ENCODE assay signal across 25 cellular contexts in the genomic region with DNA sequence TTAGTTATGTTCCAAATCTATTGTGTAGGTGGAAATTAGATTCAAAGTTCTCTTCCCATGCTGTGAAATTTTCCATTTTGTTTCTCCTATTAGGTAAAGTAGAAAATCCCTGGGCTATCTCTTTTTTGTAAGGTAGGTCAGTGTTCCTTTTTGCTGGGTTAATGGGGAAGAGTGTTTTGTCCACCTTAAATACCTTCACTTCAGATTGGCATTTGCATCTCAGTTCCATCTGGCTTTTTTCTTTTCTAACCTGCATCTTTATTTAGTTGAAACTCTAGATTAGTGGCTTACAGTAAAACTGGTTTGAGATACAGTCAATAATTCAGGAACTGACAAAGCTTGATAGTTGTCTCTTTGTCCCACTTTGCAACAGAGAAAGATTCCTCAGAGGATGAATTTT.
"Had no signal": no experiment of that assay in that cellular context is flagged by ENCODE, and none has a peak within 500 bp of the region (broad histone marks: within the 10 kb centered on the region; RNA-seq: fewer than 3 reads in every experiment).

No MANE protein-coding gene starts in this region.

- H3K27ac ChIP-seq: colonic mucosa, epithelial cell of prostate, esophagus squamous epithelium, gastrocnemius medialis, heart right ventricle, left lung, lower lobe of right lung had no signal

- H3K36me3 Mint-ChIP-seq: mesothelial cell of epicardium, naive B cell had no signal

- H3K27me3 Mint-ChIP-seq: dendritic cell treated with granulocyte-macrophage colony-stimulating factor and Interleukin-4, amounts not matched to agents 40 ng/mL and 50 ng/mL, for 4 days; effector memory CD8-positive, alpha-beta T cell; naive B cell had no signal

- DNase-seq: colonic mucosa; cortex of kidney; effector CD8-positive, alpha-beta T cell; effector memory CD8-positive, alpha-beta T cell; endodermal cell; erythroblast; esophagus squamous epithelium; foreskin fibroblast; foreskin melanocyte; gastrocnemius medialis; glutamatergic neuron; head of caudate nucleus; heart right ventricle; hippocampal formation; left cardiac atrium; left lung; left ventricle myocardium superior; lower lobe of right lung; mesenchymal stem cell; mucosa of descending colon; naive B cell had no signal

- H3K4me3 ChIP-seq: colonic mucosa, esophagus squamous epithelium, gastrocnemius medialis, heart right ventricle, left lung, lower lobe of right lung, mucosa of descending colon had no signal

- H3K4me1 ChIP-seq: colonic mucosa, esophagus squamous epithelium, gastrocnemius medialis, heart right ventricle, left lung, lower lobe of right lung had no signal

- ATAC-seq: effector memory CD8-positive, alpha-beta T cell; esophagus mucosa; gastrocnemius medialis; heart right ventricle; left cardiac atrium; left lung; left ventricle myocardium superior; lower lobe of right lung; mucosa of descending colon had no signal

- H3K27ac Mint-ChIP-seq: dendritic cell treated with granulocyte-macrophage colony-stimulating factor and Interleukin-4, amounts not matched to agents 40 ng/mL and 50 ng/mL, for 4 days; effector memory CD8-positive, alpha-beta T cell; endodermal cell; mesothelial cell of epicardium; naive B cell had no signal

- H3K27me3 ChIP-seq: colonic mucosa, esophagus squamous epithelium, gastrocnemius medialis, heart right ventricle, left lung had no signal

- H3K4me3 Mint-ChIP-seq: dendritic cell treated with granulocyte-macrophage colony-stimulating factor and Interleukin-4, amounts not matched to agents 40 ng/mL and 50 ng/mL, for 4 days; effector memory CD8-positive, alpha-beta T cell; endodermal cell; mesothelial cell of epicardium; naive B cell had no signal

- H3K9me3 Mint-ChIP-seq: endodermal cell had no signal

- H3K36me3 ChIP-seq: colonic mucosa, esophagus squamous epithelium, gastrocnemius medialis, heart right ventricle, left lung, lower lobe of right lung had no signal

- H3K4me1 Mint-ChIP-seq: naive B cell had no signal
